10 cellular contexts compared by ENCODE assay signal in the genomic region with DNA sequence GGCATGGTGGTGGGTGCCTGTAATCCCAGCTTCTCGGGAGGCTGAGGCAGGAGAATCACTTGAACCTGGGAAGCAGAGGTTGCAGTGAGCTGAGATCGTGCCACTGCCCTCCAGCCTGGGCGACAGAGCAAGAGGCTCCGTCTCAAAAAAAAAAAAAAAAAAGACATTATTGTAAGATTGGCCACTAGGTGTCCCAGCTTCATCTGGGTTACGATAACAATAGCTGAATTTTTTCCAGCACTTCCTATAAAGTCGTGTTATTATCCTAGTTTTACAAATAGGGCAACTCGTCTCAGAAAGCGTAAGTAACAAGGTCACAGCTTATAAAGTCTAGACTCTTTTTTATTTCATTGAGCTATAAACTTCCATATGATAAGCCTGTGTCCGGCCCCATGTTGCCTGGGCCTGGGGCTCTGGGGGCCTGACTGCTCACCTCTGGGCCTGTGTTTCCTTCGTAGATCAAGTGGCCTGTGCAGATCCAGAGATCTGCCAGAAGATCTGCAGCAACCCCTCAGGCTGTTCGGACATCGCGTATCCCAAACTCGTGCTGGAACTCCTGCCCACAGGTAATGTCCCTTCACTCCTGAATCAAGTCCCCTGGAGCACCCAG.
A peak's percentile ranks its signal among the peaks of the same experiment; 100 is the strongest.
DNase-seq lines count a peak whose midpoint lies in the region; FAIRE-seq and TF ChIP-seq lines count a peak whose summit lies in the region.
"Had no signal": no experiment of that assay in that cellular context is flagged by ENCODE, and none has a peak within 500 bp of the region (broad histone marks: within the 10 kb centered on the region; RNA-seq: fewer than 3 reads in every experiment).

No MANE protein-coding gene starts in this region.

- no peak overlapping the region for H3K27ac Mint-ChIP-seq in nephron
- no peak overlapping the region for H3K27ac Mint-ChIP-seq in activated CD4-positive, alpha-beta T cell treated with anti-CD3 and anti-CD28 coated beads, Interleukin-2, amount 10 ng/mL, durations not matched to agents 24 days and 14 days
- H3K27ac Mint-ChIP-seq: memory B cell had no signal

- H3F3A ChIP-seq in DOHH2 (ENCODE audit: control insufficient read depth, insufficient read depth), result no peaks in the 10 kb centered on the region

- no peaks in the 10 kb centered on the region for H4K20me1 ChIP-seq in DOHH2 (ENCODE audit: control insufficient read depth, insufficient read depth, low read depth, low read length)

- no peaks in the 10 kb centered on the region for H3K4me1 Mint-ChIP-seq in nephron
- H3K4me1 Mint-ChIP-seq in activated CD4-positive, alpha-beta T cell treated with anti-CD3 and anti-CD28 coated beads, Interleukin-2, amount 10 ng/mL, durations not matched to agents 24 days and 14 days, result no peaks in the 10 kb centered on the region

- H3K27me3 ChIP-seq in DOHH2 (ENCODE audit: control insufficient read depth, low read length) (no peaks in the 10 kb centered on the region), bronchial epithelial cell (ENCODE audit: control insufficient read depth, insufficient read depth, low read length) (no peaks in the 10 kb centered on the region)

- no peak for FAIRE-seq in bronchial epithelial cell (lab: Jason Lieb, UNC)

- H3K9me2 ChIP-seq in DOHH2 (replicated peaks; ENCODE audit: control insufficient read depth, low read length), result no peaks in the 10 kb centered on the region

- H3K9me3 Mint-ChIP-seq in nephron, result no peaks in the 10 kb centered on the region
- H3K9me3 Mint-ChIP-seq in activated CD4-positive, alpha-beta T cell treated with anti-CD3 and anti-CD28 coated beads, Interleukin-2, amount 10 ng/mL, durations not matched to agents 24 days and 14 days, result no peaks in the 10 kb centered on the region
- H3K9me3 Mint-ChIP-seq: memory B cell had no signal

- H3K4me2 ChIP-seq in DOHH2 (ENCODE audit: low read length), result no peak overlapping the region

- no peaks in the 10 kb centered on the region for H3K4me1 ChIP-seq in DOHH2 (ENCODE audit: control insufficient read depth, low read length)

- in situ Hi-C loops in KBM-7 (cut with MboI; ENCODE audit: low pct_unique_long_range_greater_than_20kb, low sequenced_read_pairs), result no loop called here

- no peaks in the 10 kb centered on the region for H3K36me3 Mint-ChIP-seq in nephron (ENCODE audit: low read depth)
- no peaks in the 10 kb centered on the region for H3K36me3 Mint-ChIP-seq in activated CD4-positive, alpha-beta T cell treated with anti-CD3 and anti-CD28 coated beads, Interleukin-2, amount 10 ng/mL, durations not matched to agents 24 days and 14 days (ENCODE audit: low read depth)
- H3K36me3 Mint-ChIP-seq: memory B cell had no signal

- no peaks in the 10 kb centered on the region for H3K79me2 ChIP-seq in DOHH2 (ENCODE audit: control insufficient read depth, low read length)

- H3K4me3 Mint-ChIP-seq in nephron, result no peak overlapping the region
- no peak overlapping the region for H3K4me3 Mint-ChIP-seq in activated CD4-positive, alpha-beta T cell treated with anti-CD3 and anti-CD28 coated beads, Interleukin-2, amount 10 ng/mL, durations not matched to agents 24 days and 14 days
- H3K4me3 Mint-ChIP-seq: memory B cell had no signal

- no peaks in the 10 kb centered on the region for H3K9me3 ChIP-seq in DOHH2 (ENCODE audit: control insufficient read depth, insufficient read depth, low read length)

- H3K4me3 ChIP-seq in DOHH2 (ENCODE audit: low read length), result no peak overlapping the region
- H3K4me3 ChIP-seq in bronchial epithelial cell (ENCODE audit: low read depth, low read length), result no peak overlapping the region

- intact Hi-C loops in activated CD4-positive, alpha-beta T cell treated with anti-CD3 and anti-CD28 coated beads, Interleukin-2, amount 10 ng/mL, durations not matched to agents 24 days and 14 days (cut with micrococcal nuclease), result no loop called here

- H3K27ac ChIP-seq in DOHH2 (ENCODE audit: low read depth, low read length), result no peak overlapping the region

- H3K36me3 ChIP-seq in DOHH2 (ENCODE audit: control insufficient read depth, low read length) (no peaks in the 10 kb centered on the region), bronchial epithelial cell (ENCODE audit: control insufficient read depth, insufficient read depth, low read length) (no peaks in the 10 kb centered on the region)

- H3K27me3 Mint-ChIP-seq in nephron (ENCODE audit: low read depth), result peaks cover 7% of the 10 kb centered on the region
- peaks cover 3% of the 10 kb centered on the region for H3K27me3 Mint-ChIP-seq in activated CD4-positive, alpha-beta T cell treated with anti-CD3 and anti-CD28 coated beads, Interleukin-2, amount 10 ng/mL, durations not matched to agents 24 days and 14 days

- peak; percentile 50 for TF ChIP-seq CTCF in DOHH2 (IDR thresholded peaks at IDR 0.05; ENCODE audit: low read depth, low read length, poor library complexity, severe bottlenecking)
- peak; percentile 37 for TF ChIP-seq CTCF in bronchial epithelial cell (IDR thresholded peaks at IDR 0.05; ENCODE audit: insufficient read depth, low read length, severe bottlenecking)
- peak; percentile 34 to 41 (median 35) for TF ChIP-seq CTCF in nephron (IDR thresholded peaks at IDR 0.05; ENCODE audit: unreplicated experiment in 3 of 3)

- peak; percentile 35 for DNase-seq in KBM-7
- peak; percentile 8 for DNase-seq in bronchial epithelial cell (ENCODE audit: low read depth)
- no peak for DNase-seq in stimulated activated naive CD4-positive, alpha-beta T cell treated with Interleukin-2 at 50 U/mL for 16 hours (lab: John Stamatoyannopoulos, UW)
- no peak for DNase-seq in DMS153 (lab: John Stamatoyannopoulos, UW)
- DNase-seq in stimulated activated CD4-positive, alpha-beta T cell treated with anti-CD3 and anti-CD28 coated beads, Interleukin-15, amount 100 ng/mL, for 24 hours, result no peak
- no peak for DNase-seq in activated CD4-positive, alpha-beta T cell treated with anti-CD3 and anti-CD28 coated beads, Interleukin-2, amount 10 ng/mL, durations not matched to agents 24 days and 14 days
- DNase-seq: stimulated activated CD8-positive, alpha-beta memory T cell treated with anti-CD3 and anti-CD28 coated beads, Interleukin-4, amount 100 ng/mL, for 48 hours had no signal

Comparison
In these comparisons a context has a peak if more than half of its experiments do, and no peak if none do; other contexts are left out.
1. DNase-seq: peak in KBM-7 (single experiment) and bronchial epithelial cell (single experiment); none in stimulated activated naive CD4-positive, alpha-beta T cell treated with Interleukin-2 at 50 U/mL for 16 hours (single experiment), DMS153 (single experiment), stimulated activated CD4-positive, alpha-beta T cell treated with anti-CD3 and anti-CD28 coated beads, Interleukin-15, amount 100 ng/mL, for 24 hours (single experiment) and activated CD4-positive, alpha-beta T cell treated with anti-CD3 and anti-CD28 coated beads, Interleukin-2, amount 10 ng/mL, durations not matched to agents 24 days and 14 days (single experiment).
2. Peak in every context shown above with its lines, with median percentiles within 50 percentile points of each other: CTCF ChIP-seq.